8 cellular contexts compared by ENCODE assay signal in the genomic region with DNA sequence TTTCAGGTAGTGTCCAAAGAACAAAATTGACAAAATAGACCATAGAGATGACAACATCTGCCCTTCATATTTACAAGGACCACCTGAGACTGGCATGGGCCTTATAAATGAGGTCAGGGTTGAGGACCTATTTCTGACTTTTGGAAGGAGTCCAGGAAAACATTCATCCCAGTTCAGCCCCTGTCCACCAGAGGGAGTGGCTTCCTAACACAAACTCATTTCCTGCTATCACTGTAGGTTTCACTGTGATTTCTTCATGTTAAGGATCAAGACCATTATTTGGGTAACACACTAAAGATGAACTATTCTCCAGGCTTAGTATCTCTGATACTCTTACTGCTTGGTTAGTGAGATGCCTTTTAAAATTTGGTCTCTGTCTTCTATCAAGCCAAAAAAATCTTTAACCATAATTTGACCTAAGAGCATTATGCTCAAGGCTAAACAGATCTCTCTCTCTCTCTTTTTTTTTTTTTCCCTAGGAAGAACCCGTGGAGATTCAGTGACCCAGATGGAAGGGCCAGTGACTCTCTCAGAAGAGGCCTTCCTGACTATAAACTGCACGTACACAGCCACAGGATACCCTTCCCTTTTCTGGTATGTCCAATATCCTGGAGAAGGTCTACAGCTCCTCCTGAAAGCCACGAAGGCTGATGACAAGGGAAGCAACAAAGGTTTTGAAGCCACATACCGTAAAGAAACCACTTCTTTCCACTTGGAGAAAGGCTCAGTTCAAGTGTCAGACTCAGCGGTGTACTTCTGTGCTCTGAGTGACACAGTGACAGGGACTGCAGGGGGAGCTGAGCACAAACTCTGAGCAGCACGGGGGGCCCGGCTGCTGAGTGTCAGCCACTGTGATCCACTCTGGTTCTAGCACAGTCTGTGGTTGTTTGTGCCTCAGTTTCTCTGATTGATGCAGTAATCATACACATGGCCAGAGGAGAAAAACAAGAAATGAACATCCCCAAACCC.
DNase-seq lines count a peak whose midpoint lies in the region; ATAC-seq and TF ChIP-seq lines count a peak whose summit lies in the region.

No MANE protein-coding gene starts in this region.

- no peaks in the 10 kb centered on the region for H3K9me3 Mint-ChIP-seq in activated CD4-positive, alpha-beta memory T cell treated with anti-CD3 and anti-CD28 coated beads, Interleukin-2, amount 10 ng/mL, durations not matched to agents 7 days and 5 days
- H3K9me3 Mint-ChIP-seq in type B pancreatic cell: no peaks in the 10 kb centered on the region

- POLR2A ChIA-PET in activated CD4-positive, alpha-beta memory T cell treated with anti-CD3 and anti-CD28 coated beads, Interleukin-2, amount 10 ng/mL, durations not matched to agents 7 days and 5 days (lab: Charles Lee): interaction anchor here (0.6 to 0.9 kb wide), 2 partner anchors 578 to 596 kb away, joined by 3 read pairs; no protein-coding TSS in a partner anchor

- peak overlapping the region; percentile 66 for H3K4me3 Mint-ChIP-seq in activated CD4-positive, alpha-beta memory T cell treated with anti-CD3 and anti-CD28 coated beads, Interleukin-2, amount 10 ng/mL, durations not matched to agents 7 days and 5 days
- no peak overlapping the region for H3K4me3 Mint-ChIP-seq in type B pancreatic cell

- DNase-seq in DMS53 (lab: John Stamatoyannopoulos, UW) (peak; percentile 66), KBM-7 (peak; percentile 48), germinal center (ENCODE audit: low spot score) (peak; percentile 8), type B pancreatic cell (ENCODE audit: extremely low spot score, unreplicated experiment) (no peak), T1000 (lab: John Stamatoyannopoulos, UW) (no peak), NCI-H526 (lab: John Stamatoyannopoulos, UW) (no peak)
- DNase-seq in activated CD4-positive, alpha-beta memory T cell treated with anti-CD3 and anti-CD28 coated beads, Interleukin-2, amount 10 ng/mL, durations not matched to agents 7 days and 5 days: peak; percentile 39

- CTCF ChIA-PET in activated CD4-positive, alpha-beta memory T cell treated with anti-CD3 and anti-CD28 coated beads, Interleukin-2, amount 10 ng/mL, durations not matched to agents 7 days and 5 days (lab: Charles Lee): interaction anchor here (0.6 to 1.2 kb wide), 4 partner anchors 23 to 629 kb away, joined by 3 to 4 read pairs (median 4); no protein-coding TSS in a partner anchor

- in situ Hi-C loops in KBM-7 (cut with MboI; ENCODE audit: low pct_unique_long_range_greater_than_20kb, low sequenced_read_pairs): no loop called here

- no peak for ATAC-seq in GM21423 (IDR thresholded peaks at IDR 0.05; ENCODE audit: unreplicated experiment)

- H3K4me1 Mint-ChIP-seq in activated CD4-positive, alpha-beta memory T cell treated with anti-CD3 and anti-CD28 coated beads, Interleukin-2, amount 10 ng/mL, durations not matched to agents 7 days and 5 days: peaks cover 18% of the 10 kb centered on the region
- H3K4me1 Mint-ChIP-seq in type B pancreatic cell (ENCODE audit: unreplicated experiment): no peaks in the 10 kb centered on the region

- no peaks in the 10 kb centered on the region for H3K36me3 Mint-ChIP-seq in activated CD4-positive, alpha-beta memory T cell treated with anti-CD3 and anti-CD28 coated beads, Interleukin-2, amount 10 ng/mL, durations not matched to agents 7 days and 5 days (ENCODE audit: low read depth)
- no peaks in the 10 kb centered on the region for H3K36me3 Mint-ChIP-seq in type B pancreatic cell

- TF ChIP-seq CTCF in type B pancreatic cell (conservative IDR thresholded peaks at IDR 0.05): peak; percentile 75

- peak overlapping the region; percentile 50 for H3K27ac Mint-ChIP-seq in activated CD4-positive, alpha-beta memory T cell treated with anti-CD3 and anti-CD28 coated beads, Interleukin-2, amount 10 ng/mL, durations not matched to agents 7 days and 5 days
- H3K27ac Mint-ChIP-seq in type B pancreatic cell: no peak overlapping the region

- peaks cover 17% of the 10 kb centered on the region for H3K27me3 Mint-ChIP-seq in activated CD4-positive, alpha-beta memory T cell treated with anti-CD3 and anti-CD28 coated beads, Interleukin-2, amount 10 ng/mL, durations not matched to agents 7 days and 5 days
- H3K27me3 Mint-ChIP-seq in type B pancreatic cell: peaks cover 17% of the 10 kb centered on the region

Comparison
In these comparisons a context has a peak if more than half of its experiments do, and no peak if none do; other contexts are left out.
1. DNase-seq: peak in DMS53 (single experiment), KBM-7 (single experiment), activated CD4-positive, alpha-beta memory T cell treated with anti-CD3 and anti-CD28 coated beads, Interleukin-2, amount 10 ng/mL, durations not matched to agents 7 days and 5 days (single experiment) and germinal center (single experiment); none in type B pancreatic cell (single experiment), T1000 (single experiment) and NCI-H526 (0 of 2).